ENCODE assay signal across 1 cellular context in genomic region chr16:70747703-70748631, GRCh38.
A peak's percentile ranks its signal among the peaks of the same experiment; 100 is the strongest.
TF ChIP-seq lines count a peak whose summit lies in the region.

No MANE protein-coding gene starts in this region.

TF ChIP-seq in HepG2, 621 proteins besides CTCF, POLR2A, EP300 and RAD21 (continued from another document):
- TF ChIP-seq ZNF646 (CRISPR knock-in tag; IDR thresholded peaks at IDR 0.05) (peak; percentile 53; the same call in 1 of the 2 replicates), ZNF720 (CRISPR knock-in tag; IDR thresholded peaks at IDR 0.05) (no peak), ZNF839 (CRISPR knock-in tag; IDR thresholded peaks at IDR 0.05; ENCODE audit: borderline replicate concordance) (peak; percentile 87; the same call in 1 of the 2 replicates), UBTF (CRISPR knock-in tag; IDR thresholded peaks at IDR 0.05) (no peak), ZNF619 (CRISPR knock-in tag; IDR thresholded peaks at IDR 0.05) (0 out of 2 replicates have a peak, but pooled peaks have one; percentile 51), ATF6 (CRISPR knock-in tag; conservative IDR thresholded peaks at IDR 0.05) (no peak), BATF2 (CRISPR knock-in tag; IDR thresholded peaks at IDR 0.05) (no peak), PRPF4 (IDR thresholded peaks at IDR 0.05; ENCODE audit: low read depth, low read length, poor library complexity, severe bottlenecking) (peak; percentile 83), ZNF18 (CRISPR knock-in tag; IDR thresholded peaks at IDR 0.05; ENCODE audit: insufficient replicate concordance) (no peak), RBM39 (IDR thresholded peaks at IDR 0.05; ENCODE audit: low read depth, low read length, poor library complexity, severe bottlenecking) (peak; percentile 61), TBX2 (CRISPR knock-in tag; IDR thresholded peaks at IDR 0.05; ENCODE audit: borderline replicate concordance) (no peak), MAX (IDR thresholded peaks at IDR 0.05) (no peak), ZNF749 (CRISPR knock-in tag; IDR thresholded peaks at IDR 0.05; ENCODE audit: borderline replicate concordance) (0 out of 2 replicates have a peak, but pooled peaks have one; percentile 43), SRF (IDR thresholded peaks at IDR 0.05; ENCODE audit: low read depth, low read length) (no peak)
